In genomic region chr14:70886421-70887206, GRCh38 we compare ENCODE assay signal across 8 cellular contexts. TPM values are rescaled to one million over a fixed set of nuclear protein-coding genes. Genes with fewer than 3 reads are reported as not detected.
DNase-seq lines count a peak whose midpoint lies in the region; ATAC-seq, FAIRE-seq and TF ChIP-seq lines count a peak whose summit lies in the region.

No MANE protein-coding gene starts in this region.

- no peaks in the 10 kb centered on the region for H3K9me3 Mint-ChIP-seq in activated T-cell treated with anti-CD3 and anti-CD28 coated beads, Interleukin-2, amount 50 U/mL, for 4 hours

- FAIRE-seq in kidney (lab: Jason Lieb, UNC): no peak

- no peaks in the 10 kb centered on the region for H3K36me3 Mint-ChIP-seq in activated T-cell treated with anti-CD3 and anti-CD28 coated beads, Interleukin-2, amount 50 U/mL, for 4 hours (ENCODE audit: insufficient read depth)

- no peaks in the 10 kb centered on the region for H3K27me3 Mint-ChIP-seq in activated T-cell treated with anti-CD3 and anti-CD28 coated beads, Interleukin-2, amount 50 U/mL, for 4 hours (ENCODE audit: low read depth)

- POLR2A ChIA-PET in HEK293T (lab: Yijun Ruan, JAX): no interaction called here

- intact Hi-C loops in sigmoid colon (cut with DNase I) (no loop called here), kidney (cut with DNase I) (no loop called here)

- peak; percentile 35 for ATAC-seq in HG03457 (IDR thresholded peaks at IDR 0.05; ENCODE audit: unreplicated experiment)
- peak; percentile 21 to 23 for ATAC-seq in activated T-cell treated with anti-CD3 and anti-CD28 coated beads, Interleukin-2, amount 50 U/mL, for 4 hours

- H3K27ac ChIP-seq in sigmoid colon (peak overlapping the region; percentile 51 to 77 (median 64)), kidney (ENCODE audit: low read depth in 2 of 2, low read length in 2 of 2) (no peak overlapping the region)

- 34 to 60% methylated on average over 5 of the region's 5 CpGs for WGBS in sigmoid colon, 2 donors

- H3K4me1 Mint-ChIP-seq in activated T-cell treated with anti-CD3 and anti-CD28 coated beads, Interleukin-2, amount 50 U/mL, for 4 hours (ENCODE audit: low read depth): peaks cover 80% of the 10 kb centered on the region

- no peak for TF ChIP-seq EP300 in sigmoid colon (IDR thresholded peaks at IDR 0.05)

- no peak overlapping the region for H3K9ac ChIP-seq in kidney (ENCODE audit: low read length in 2 of 2)

- H3K9me3 ChIP-seq in sigmoid colon: no peaks in the 10 kb centered on the region
- H3K9me3 ChIP-seq in kidney (ENCODE audit: control insufficient read depth in 1 of 2, low read length in 2 of 2): no peaks in the 10 kb centered on the region

- H3K4me1 ChIP-seq in sigmoid colon (peaks cover 0 to 33% (median 18%) of the 10 kb centered on the region in 4 donors), kidney (ENCODE audit: control insufficient read depth in 1 of 2, insufficient read depth in 1 of 2, low read depth in 1 of 2, low read length in 2 of 2) (peaks cover 0 to 5% of the 10 kb centered on the region in 2 donors)

- CTCF ChIA-PET in HEK293T (lab: Yijun Ruan, JAX): no interaction called here

- peak; percentile 64 for DNase-seq in stimulated activated CD4-positive, alpha-beta T cell treated with anti-CD3 and anti-CD28 coated beads, Interleukin-15, amount 100 ng/mL, for 24 hours
- no peak for DNase-seq in stimulated activated CD4-positive, alpha-beta T cell treated with anti-CD3 and anti-CD28 coated beads, Interleukin-12 subunit alpha, Interleukin-12 subunit beta, amount 100 ng/mL, for 4 hours
- DNase-seq in activated T-cell treated with anti-CD3 and anti-CD28 coated beads, Interleukin-2, amount 50 U/mL, for 4 hours: no peak
- no peak for DNase-seq in sigmoid colon
- no peak for DNase-seq in HEK293T (ENCODE audit: extremely low spot score)
- no peak for DNase-seq in NCI-H2081 (lab: John Stamatoyannopoulos, UW)
- DNase-seq in kidney: no peak

- TF ChIP-seq CTCF in sigmoid colon (IDR thresholded peaks at IDR 0.05) (no peak), kidney (IDR thresholded peaks at IDR 0.05; ENCODE audit: borderline replicate concordance, extremely low read depth, insufficient read depth) (no peak)

- peak overlapping the region; percentile 71 for H3K4me3 Mint-ChIP-seq in activated T-cell treated with anti-CD3 and anti-CD28 coated beads, Interleukin-2, amount 50 U/mL, for 4 hours

- TF ChIP-seq POLR2A in sigmoid colon (IDR thresholded peaks at IDR 0.05): no peak

- H3K4me3 ChIP-seq in sigmoid colon: no peak overlapping the region
- no peak overlapping the region for H3K4me3 ChIP-seq in kidney (ENCODE audit: low read length in 2 of 2)

- H3K27me3 ChIP-seq in sigmoid colon: no peaks in the 10 kb centered on the region

- H3K36me3 ChIP-seq in sigmoid colon (no peaks in the 10 kb centered on the region), kidney (ENCODE audit: control insufficient read depth in 1 of 2, insufficient read depth in 2 of 2, low read length in 2 of 2) (no peaks in the 10 kb centered on the region)

TF ChIP-seq in HEK293T, 16 proteins besides CTCF, POLR2A, EP300 and RAD21:
- no peak for TF ChIP-seq ELF4 (IDR thresholded peaks at IDR 0.05)
- no peak for TF ChIP-seq BHLHE40 (IDR thresholded peaks at IDR 0.05; ENCODE audit: borderline replicate concordance)
- no peak for TF ChIP-seq PKNOX1 (IDR thresholded peaks at IDR 0.05)
- TF ChIP-seq FOXK2 (IDR thresholded peaks at IDR 0.05): no peak
- no peak for TF ChIP-seq LEF1 (IDR thresholded peaks at IDR 0.05; ENCODE audit: borderline replicate concordance)
- TF ChIP-seq ARNT (IDR thresholded peaks at IDR 0.05): no peak
- TF ChIP-seq L3MBTL2 (conservative IDR thresholded peaks at IDR 0.05): no peak
- no peak for TF ChIP-seq FOXM1 (IDR thresholded peaks at IDR 0.05; ENCODE audit: borderline replicate concordance)
- no peak for TF ChIP-seq FOXA1 (IDR thresholded peaks at IDR 0.05)
- no peak for TF ChIP-seq SUZ12 (IDR thresholded peaks at IDR 0.05)

RNA-seq across cellular contexts. Expression of gene PCNX1, which starts 20.6 kb away (rescaled TPM):
- 10 to 100 TPM; 26.4 to 30.8 (median 28.3) TPM for total RNA-seq in activated T-cell treated with anti-CD3 and anti-CD28 coated beads, Interleukin-2, amount 50 U/mL, for 4 hours
- total RNA-seq in sigmoid colon (10 to 100 TPM; 62.8 to 73.9 (median 70.1) TPM), kidney (55.2 TPM)
- polyA plus RNA-seq in sigmoid colon (10 to 100 TPM in 1 of 3 donors, 1 to 10 TPM in 2; 1.2 to 12.2 (median 1.8) TPM), kidney (ENCODE audit: insufficient read depth, low read depth, low replicate concordance) (16.2 TPM)

Comparison
In these comparisons a context has a peak if more than half of its experiments do, and no peak if none do; other contexts are left out.
1. H3K27ac ChIP-seq: peak in sigmoid colon (4 of 4); none in kidney (0 of 2).